12 cellular contexts compared by ENCODE assay signal in genomic region chr6:158041370-158041769, GRCh38. TPM values are rescaled to one million over a fixed set of nuclear protein-coding genes. Genes with fewer than 3 reads are reported as not detected.
DNase-seq lines count a peak whose midpoint lies in the region; ATAC-seq, FAIRE-seq and TF ChIP-seq lines count a peak whose summit lies in the region.
"Had no signal": no experiment of that assay in that cellular context is flagged by ENCODE, and none has a peak within 500 bp of the region (broad histone marks: within the 10 kb centered on the region; RNA-seq: fewer than 3 reads in every experiment).

No MANE protein-coding gene starts in this region.

- H3K4me3 Mint-ChIP-seq in HFFc6 (peak overlapping the region; percentile 81), astrocyte (ENCODE audit: unreplicated experiment) (no peak overlapping the region)

- H3K9me3 ChIP-seq in astrocyte (ENCODE audit: insufficient read depth, low read depth, low read length) (no peaks in the 10 kb centered on the region), left ventricle myocardium inferior (replicated peaks) (no peaks in the 10 kb centered on the region), stomach smooth muscle (ENCODE audit: control insufficient read depth in 2 of 2, low read length in 2 of 2) (no peaks in the 10 kb centered on the region)

- H3K36me3 ChIP-seq in astrocyte (ENCODE audit: insufficient read depth, low read length) (peaks cover 39% of the 10 kb centered on the region), left ventricle myocardium inferior (peaks cover 1% of the 10 kb centered on the region), stomach smooth muscle (ENCODE audit: control insufficient read depth in 2 of 2, insufficient read depth in 2 of 2, low read length in 2 of 2) (peaks cover 0 to 2% of the 10 kb centered on the region in 2 donors)

- H3K27ac ChIP-seq in astrocyte (ENCODE audit: low read depth, low read length) (peak overlapping the region; percentile 99), left ventricle myocardium inferior (replicated peaks) (peak overlapping the region; percentile 94), stomach smooth muscle (ENCODE audit: low read length) (peak overlapping the region; percentile 62)
- H3K27ac ChIP-seq: KMS-11 had no signal

- FAIRE-seq in astrocyte (lab: Jason Lieb, UNC) = no peak
- FAIRE-seq: GM18507 had no signal

- H3K9ac ChIP-seq in astrocyte (ENCODE audit: low read length) = peak overlapping the region; percentile 86
- H3K9ac ChIP-seq in stomach smooth muscle (ENCODE audit: low read length in 2 of 2) = no peak overlapping the region
- H3K9ac ChIP-seq: KMS-11 had no signal

- no peaks in the 10 kb centered on the region for H4K20me1 ChIP-seq in astrocyte (ENCODE audit: insufficient read depth, low read length)

- peaks cover 62% of the 10 kb centered on the region for H3K36me3 Mint-ChIP-seq in HFFc6 (ENCODE audit: low read depth)
- peaks cover 18% of the 10 kb centered on the region for H3K36me3 Mint-ChIP-seq in astrocyte (ENCODE audit: low read depth, unreplicated experiment)

- H2AFZ ChIP-seq in astrocyte (ENCODE audit: low read depth, low read length) = no peak overlapping the region

- TF ChIP-seq CTCF in HFFc6 (IDR thresholded peaks at IDR 0.05) = no peak
- no peak for TF ChIP-seq CTCF in astrocyte (IDR thresholded peaks at IDR 0.05; ENCODE audit: insufficient read depth, low read depth, low read length)
- no peak for TF ChIP-seq CTCF in left ventricle myocardium inferior (IDR thresholded peaks at IDR 0.05; ENCODE audit: borderline replicate concordance)

- peaks cover 71% of the 10 kb centered on the region for H3K4me1 ChIP-seq in astrocyte (ENCODE audit: insufficient read depth, low read length)
- peaks cover 71% of the 10 kb centered on the region for H3K4me1 ChIP-seq in left ventricle myocardium inferior
- H3K4me1 ChIP-seq in stomach smooth muscle (ENCODE audit: control insufficient read depth, insufficient read depth, low read length) = peaks cover 56% of the 10 kb centered on the region

- intact Hi-C loops in left ventricle myocardium inferior (cut with micrococcal nuclease) = loop anchor here (10.0 kb wide), 1 partner anchor 47 kb away; no protein-coding TSS in a partner anchor

- H3K27me3 Mint-ChIP-seq in HFFc6 (ENCODE audit: insufficient read depth) (peaks cover 3% of the 10 kb centered on the region), astrocyte (ENCODE audit: low read depth, unreplicated experiment) (no peaks in the 10 kb centered on the region)
- H3K27me3 Mint-ChIP-seq: progenitor cell of endocrine pancreas had no signal

- H3K27ac Mint-ChIP-seq in HFFc6 (peak overlapping the region; percentile 98), astrocyte (ENCODE audit: unreplicated experiment) (peak overlapping the region; percentile 91)

- peaks cover 71% of the 10 kb centered on the region for H3K79me2 ChIP-seq in astrocyte (ENCODE audit: insufficient read depth, low read length)

- H3K4me1 Mint-ChIP-seq in HFFc6 (ENCODE audit: low read depth) (peaks cover 77% of the 10 kb centered on the region), astrocyte (ENCODE audit: low read depth, unreplicated experiment) (peaks cover 54% of the 10 kb centered on the region)

- no peak overlapping the region for H3K4me3 ChIP-seq in astrocyte (ENCODE audit: insufficient read depth, low read depth, low read length)
- H3K4me3 ChIP-seq in left ventricle myocardium inferior = no peak overlapping the region
- no peak overlapping the region for H3K4me3 ChIP-seq in stomach smooth muscle (ENCODE audit: low read length in 2 of 2)

- H3K9me3 Mint-ChIP-seq in HFFc6 (no peaks in the 10 kb centered on the region), astrocyte (ENCODE audit: unreplicated experiment) (no peaks in the 10 kb centered on the region)

- no peaks in the 10 kb centered on the region for H3K27me3 ChIP-seq in astrocyte (ENCODE audit: insufficient read depth, low read length)
- no peaks in the 10 kb centered on the region for H3K27me3 ChIP-seq in left ventricle myocardium inferior (ENCODE audit: low read depth)
- H3K27me3 ChIP-seq in stomach smooth muscle (ENCODE audit: control insufficient read depth in 1 of 2, insufficient read depth in 2 of 2, low read length in 2 of 2) = no peaks in the 10 kb centered on the region

- no peak for ATAC-seq in HG03469 (IDR thresholded peaks at IDR 0.05; ENCODE audit: unreplicated experiment)
- ATAC-seq in GM21447 (IDR thresholded peaks at IDR 0.05; ENCODE audit: unreplicated experiment) = no peak

- peak overlapping the region; percentile 73 for H3K4me2 ChIP-seq in astrocyte (ENCODE audit: low read length)
- H3K4me2 ChIP-seq: KMS-11 had no signal

- no peak for DNase-seq in HFFc6
- no peak for DNase-seq in astrocyte (ENCODE audit: low read depth)
- DNase-seq in left ventricle myocardium inferior = peak; percentile 12
- no peak for DNase-seq in OCI-M2 (lab: John Stamatoyannopoulos, UW; ENCODE audit: unreplicated experiment)
- no peak for DNase-seq in T-helper 9 cell
- DNase-seq: DMS153 had no signal

RNA-seq across cellular contexts. Expression of gene SYNJ2, which starts 59.7 kb away (rescaled TPM):
- 10 to 100 TPM; 31.8 to 46.4 (median 41.3) TPM for total RNA-seq in HFFc6 (2021; fragmentation: NEBNext Ultra II Directional; extraction: Animal tissue kit (Norgen Biotek cat#: 25700))
- total RNA-seq in astrocyte (28.4 and 31.8 TPM in 2 replicates), left ventricle myocardium inferior (12.3 TPM)
